Comparison of ENCODE assay signal across 8 cellular contexts in genomic region chr12:12356467-12356885, GRCh38. TPM values are rescaled to one million over a fixed set of nuclear protein-coding genes. Genes with fewer than 3 reads are reported as not detected.
DNase-seq lines count a peak whose midpoint lies in the region; ATAC-seq, FAIRE-seq and TF ChIP-seq lines count a peak whose summit lies in the region.

No MANE protein-coding gene starts in this region.

- H3K36me3 Mint-ChIP-seq in Caco-2 (ENCODE audit: insufficient read depth, unreplicated experiment): peaks cover 13% of the 10 kb centered on the region

- POLR2A ChIA-PET in Caco-2 (lab: Charles Lee): interaction anchor here (0.6 to 2.2 kb wide), 19 partner anchors 9 to 465 kb away, joined by 3 to 15 read pairs (median 4); partner anchors contain the start of gene DUSP16

- peak overlapping the region; percentile 96 for H3K27ac Mint-ChIP-seq in Caco-2 (ENCODE audit: unreplicated experiment)

- 14 to 23% methylated on average over 5 of the region's 5 CpGs for WGBS in pancreas, 2 donors

- no peaks in the 10 kb centered on the region for H3K36me3 ChIP-seq in Caco-2 (ENCODE audit: control insufficient read depth, insufficient read depth, low read length)
- H3K36me3 ChIP-seq in Peyer's patch: no peaks in the 10 kb centered on the region
- no peaks in the 10 kb centered on the region for H3K36me3 ChIP-seq in pancreas

- no peak for FAIRE-seq in pancreas (lab: Jason Lieb, UNC)
- FAIRE-seq in H54 (lab: Jason Lieb, UNC): no peak

- H3K27ac ChIP-seq in Peyer's patch (peak overlapping the region; percentile 94 to 97 (median 96)), epithelial cell of prostate (peak overlapping the region; percentile 88), pancreas (peak overlapping the region; percentile 96 to 99 (median 98))

- no peaks in the 10 kb centered on the region for H3K9me3 Mint-ChIP-seq in Caco-2 (ENCODE audit: unreplicated experiment)

- H3K4me3 ChIP-seq in Caco-2 (ENCODE audit: low read depth, low read length) (peak overlapping the region; percentile 86), Peyer's patch (peak overlapping the region; percentile 63 to 77 (median 71)), pancreas (peak overlapping the region; percentile 78 to 91 (median 88))

- H3K9me3 ChIP-seq in Caco-2 (no peaks in the 10 kb centered on the region), Peyer's patch (no peaks in the 10 kb centered on the region), pancreas (no peaks in the 10 kb centered on the region)

- TF ChIP-seq CTCF in Caco-2 (IDR thresholded peaks at IDR 0.05; ENCODE audit: insufficient read depth in 1 of 2, low read depth in 1 of 2, low read length in 1 of 2, severe bottlenecking in 1 of 2, unreplicated experiment in 1 of 2) (no peak), Peyer's patch (IDR thresholded peaks at IDR 0.05) (no peak), pancreas (IDR thresholded peaks at IDR 0.05) (no peak)

- no peak for ATAC-seq in pancreas

- peaks cover 12% of the 10 kb centered on the region for H3K4me1 Mint-ChIP-seq in Caco-2 (ENCODE audit: low read depth, unreplicated experiment)

- H3K27me3 Mint-ChIP-seq in Caco-2 (ENCODE audit: insufficient read depth, unreplicated experiment): no peaks in the 10 kb centered on the region

- peak overlapping the region; percentile 94 for H3K4me3 Mint-ChIP-seq in Caco-2 (ENCODE audit: unreplicated experiment)

- CTCF ChIA-PET in Caco-2 (lab: Charles Lee): interaction anchor here (0.6 to 1.0 kb wide), 3 partner anchors 17 to 242 kb away, joined by 3 to 4 read pairs (median 3); no protein-coding TSS in a partner anchor

- H3K4me1 ChIP-seq in Caco-2: peaks cover 10% of the 10 kb centered on the region
- H3K4me1 ChIP-seq in Peyer's patch: peaks cover 0 to 13% (median 5%) of the 10 kb centered on the region in 4 donors
- peaks cover 0 to 8% (median 7%) of the 10 kb centered on the region in 3 donors for H3K4me1 ChIP-seq in pancreas

- TF ChIP-seq POLR2A in Peyer's patch (IDR thresholded peaks at IDR 0.05) (no peak), H54 (IDR thresholded peaks at IDR 0.05; ENCODE audit: low read depth, low read length) (no peak)

- BruUV-seq in Caco-2 (replicated peaks; lab: Mats Ljungman, UMichigan): TSS peak; percentile 90

- H3K27me3 ChIP-seq in Caco-2 (replicated peaks; ENCODE audit: control insufficient read depth, insufficient read depth, low read length): no peaks in the 10 kb centered on the region
- no peaks in the 10 kb centered on the region for H3K27me3 ChIP-seq in Peyer's patch
- no peaks in the 10 kb centered on the region for H3K27me3 ChIP-seq in pancreas

- intact Hi-C loops in Caco-2 (cut with micrococcal nuclease; ENCODE audit: unreplicated experiment): loop anchor here (2.0 to 5.0 kb wide), 3 partner anchors 46 to 361 kb away; partner anchors contain the start of gene CDKN1B
- intact Hi-C loops in pancreas (cut with DNase I): no loop called here

- DNase-seq in Caco-2: no peak
- no peak for DNase-seq in Peyer's patch
- DNase-seq in epithelial cell of prostate (ENCODE audit: low read depth, low spot score): no peak
- no peak for DNase-seq in pancreas
- no peak for DNase-seq in DMS153 treated with DMSO at 0.1 percent for 48 hours (lab: John Stamatoyannopoulos, UW; ENCODE audit: unreplicated experiment)
- DNase-seq in H54 (ENCODE audit: insufficient read length, low spot score): no peak
- no peak for DNase-seq in NCI-H1092 treated with DMSO at 0.1 percent for 48 hours (lab: John Stamatoyannopoulos, UW)
- DNase-seq in stimulated activated CD4-positive, alpha-beta T cell treated with anti-CD3 and anti-CD28 coated beads, Interleukin-4, amount 100 ng/mL, for 1 hour: no peak

RNA-seq across cellular contexts. Expression of gene BORCS5, which starts 0.4 kb away (rescaled TPM):
- total RNA-seq in Caco-2 (2022): 25.5 and 25.7 TPM in 2 replicates
- 10 to 100 TPM in 3 of 4 donors, 1 to 10 TPM in 1; 8.3 to 22.7 (median 15.3) TPM for total RNA-seq in Peyer's patch
- total RNA-seq in pancreas: 10 to 100 TPM in 2 of 6 donors, 1 to 10 TPM in 4; 7.4 to 10.9 (median 9.1) TPM
- 1 to 10 TPM; 3.7 to 5.6 TPM for polyA plus RNA-seq in pancreas

RNA-seq across cellular contexts. Expression of gene MANSC1, which starts 6.4 kb away (rescaled TPM):
- total RNA-seq in Caco-2 (2022) (27.5 and 28.9 TPM in 2 replicates), Peyer's patch (10 to 100 TPM in 3 of 4 donors, not detected in 1; 10.8 to 24.0 (median 15.1) TPM), pancreas (10 to 100 TPM; 15.7 to 21.6 (median 18.0) TPM)
- polyA plus RNA-seq in pancreas: 10 to 100 TPM in 1 of 2 donors, 1 to 10 TPM in 1; 7.0 to 13.7 TPM
